ENCODE assay signal across 24 cellular contexts in genomic region chr6:105882833-105883232, GRCh38.
"Had no signal": no experiment of that assay in that cellular context is flagged by ENCODE, and none has a peak within 500 bp of the region (broad histone marks: within the 10 kb centered on the region; RNA-seq: fewer than 3 reads in every experiment).

No MANE protein-coding gene starts in this region.

- H3K27ac ChIP-seq: body of pancreas, cardiac muscle cell, epithelial cell of prostate, ovary, prostate gland, right atrium auricular region, thoracic aorta, vagina, WERI-Rb-1 had no signal

- H3K4me3 ChIP-seq: body of pancreas, cardiac muscle cell, heart left ventricle, ovary, prostate gland, right atrium auricular region, spleen, thoracic aorta, vagina had no signal

- H3K36me3 ChIP-seq: cardiac muscle cell, heart left ventricle, ovary, prostate gland, right atrium auricular region, spleen, thoracic aorta, vagina, WERI-Rb-1 had no signal

- H3K4me1 ChIP-seq: prostate gland, right atrium auricular region, vagina had no signal

- H3K9me3 ChIP-seq: body of pancreas, heart left ventricle, ovary, prostate gland, right atrium auricular region, spleen, thoracic aorta, vagina had no signal

- DNase-seq: activated CD4-positive, CD25-positive, alpha-beta regulatory T cell treated with anti-CD3 and anti-CD28 coated beads, Interleukin-2, amount 50 U/mL, for 72 hours; activated CD8-positive, alpha-beta memory T cell treated with anti-CD3 and anti-CD28 coated beads for 24 hours; activated CD8-positive, alpha-beta memory T cell treated with anti-CD3 and anti-CD28 coated beads, Interleukin-2, amount 50 U/mL, for 4 hours; activated naive CD8-positive, alpha-beta T cell treated with anti-CD3 and anti-CD28 coated beads for 36 hours; activated T-cell treated with anti-CD3 and anti-CD28 coated beads, Interleukin-2, amount 50 U/mL, for 24 hours; amniotic stem cell; body of pancreas; cortex of kidney; heart left ventricle; left cardiac atrium; midbrain; ovary; spleen; stimulated activated CD4-positive, alpha-beta T cell treated with anti-CD3 and anti-CD28 coated beads, Interleukin-4, amount 100 ng/mL, for 1 hour; stimulated activated naive CD4-positive, alpha-beta T cell; WERI-Rb-1 had no signal

- H3K27me3 ChIP-seq: body of pancreas, cardiac muscle cell, heart left ventricle, ovary, right atrium auricular region, spleen, vagina had no signal

- ATAC-seq: activated T-helper 17 cell treated with anti-CD3 and anti-CD28 coated beads, Interleukin-2, amount 50 U/mL, for 72 hours; body of pancreas; heart left ventricle; left cardiac atrium; natural killer cell treated with Interleukin-12 subunit alpha and Interleukin-12 subunit beta and Interleukin-15 and Interleukin-18, amount 100 ng/mL, for 72 hours had no signal
